In the genomic region with DNA sequence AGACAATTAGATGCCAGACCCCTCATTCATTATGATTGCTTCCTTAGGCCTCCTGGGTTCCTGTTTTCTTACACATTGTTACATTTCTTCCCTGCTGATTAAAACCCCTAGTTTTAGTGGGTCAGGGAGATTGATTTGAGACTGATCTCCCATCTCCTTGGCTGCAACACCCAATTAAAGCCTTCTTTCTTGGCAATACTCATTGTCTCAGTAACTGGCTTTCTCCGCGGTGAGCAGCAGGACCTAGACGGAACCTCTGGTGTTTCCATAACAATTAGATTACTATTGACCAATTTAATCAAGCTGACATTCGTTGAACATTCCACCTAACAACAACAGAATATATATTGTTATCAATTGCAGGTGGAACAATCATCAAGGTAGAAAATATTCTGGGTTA, we compare ENCODE assay signal across 17 cellular contexts.
DNase-seq lines count a peak whose midpoint lies in the region; ATAC-seq, FAIRE-seq and TF ChIP-seq lines count a peak whose summit lies in the region.
"Had no signal": no experiment of that assay in that cellular context is flagged by ENCODE, and none has a peak within 500 bp of the region (broad histone marks: within the 10 kb centered on the region; RNA-seq: fewer than 3 reads in every experiment).

No MANE protein-coding gene starts in this region.

- no peak for DNase-seq in H9
- no peak for DNase-seq in H1 (ENCODE audit: low read depth in 1 of 2, low spot score in 2 of 2)
- DNase-seq in mesendoderm = peak; percentile 45
- DNase-seq in retina = peak; percentile 10
- DNase-seq in activated naive CD4-positive, alpha-beta T cell treated with anti-CD3 and anti-CD28 coated beads for 36 hours = no peak
- no peak for DNase-seq in left cardiac atrium
- DNase-seq: Calu3; CD8-positive, alpha-beta T cell; DMS79 treated with DMSO at 0.1 percent for 48 hours; GF-D8; HFFc6 had no signal

- POLR2A ChIA-PET in H1 (lab: Charles Lee; ENCODE audit: partially characterized antibody) = no interaction called here

- H3K36me3 ChIP-seq in H1 (ENCODE audit: control insufficient read depth in 2 of 4, insufficient read depth in 4 of 4, low read length in 3 of 4) (no peaks in the 10 kb centered on the region), mesendoderm (ENCODE audit: control insufficient read depth, insufficient read depth, low read length) (no peaks in the 10 kb centered on the region)
- H3K36me3 ChIP-seq: BLaER1 treated with 17β-estradiol and CSF1 and Interleukin-3, amounts not matched to agents 10 nM and 100 nM had no signal

- H4K5ac ChIP-seq in H9 (ENCODE audit: insufficient read length, low read depth, low read length) = no peak overlapping the region
- H4K5ac ChIP-seq in H1 (ENCODE audit: insufficient read length, low read depth, low read length) = no peak overlapping the region
- H4K5ac ChIP-seq in mesendoderm (ENCODE audit: low read length) = no peak overlapping the region

- H2AFZ ChIP-seq in H9 (ENCODE audit: low read length) (no peak overlapping the region), H1 (ENCODE audit: low read length) (peak overlapping the region; percentile 76; the same call in 1 of the 2 replicates)

- no peaks in the 10 kb centered on the region for H3K27me3 ChIP-seq in H9 (ENCODE audit: insufficient read depth, low read length)
- H3K27me3 ChIP-seq in H1 (replicated peaks in 1 of 4; ENCODE audit: control insufficient read depth in 3 of 4, extremely low read depth in 1 of 4, insufficient read depth in 3 of 4, low read length in 3 of 4) = no peaks in the 10 kb centered on the region
- H3K27me3 ChIP-seq in mesendoderm (ENCODE audit: insufficient read depth, low read length, poor library complexity) = no peaks in the 10 kb centered on the region
- H3K27me3 ChIP-seq: BLaER1 treated with 17β-estradiol and CSF1 and Interleukin-3, amounts not matched to agents 10 nM and 100 nM had no signal

- no peaks in the 10 kb centered on the region for H3K79me2 ChIP-seq in H9 (ENCODE audit: insufficient read depth, low read length)
- no peaks in the 10 kb centered on the region for H3K79me2 ChIP-seq in H1 (ENCODE audit: control insufficient read depth in 1 of 2, insufficient read depth in 2 of 2, low read length in 2 of 2)
- no peaks in the 10 kb centered on the region for H3K79me2 ChIP-seq in mesendoderm (ENCODE audit: control insufficient read depth, insufficient read depth, low read length)

- no CpG with 5 or more reads among the region's 4 CpGs for whole genome bisulfite sequencing in H9 (ENCODE audit: extremely low coverage, insufficient read length, low lambda C conversion rate)
- 59% methylated on average over 4 of the region's 4 CpGs; no CpG with 5 or more reads in 1 of the 2 experiments for WGBS in H1 (ENCODE audit: extremely low coverage in 1 of 2, insufficient coverage in 1 of 2, insufficient read length in 1 of 2, insufficient replicate concordance in 2 of 2, low coverage in 1 of 2, low lambda C conversion rate in 2 of 2, missing lambda C conversion rate in 1 of 2), 2 experiments
- no CpG with 5 or more reads among the region's 4 CpGs for WGBS in mesendoderm (ENCODE audit: extremely low coverage, insufficient coverage, low lambda C conversion rate)

- TF ChIP-seq CTCF in H9 (conservative IDR thresholded peaks at IDR 0.05) = no peak
- no peak for TF ChIP-seq CTCF in H1 (IDR thresholded peaks at IDR 0.05; ENCODE audit: control extremely low read depth in 1 of 3, insufficient read depth in 1 of 3, low read depth in 1 of 3, low read length in 3 of 3)

- H3K9ac ChIP-seq in H9 (ENCODE audit: extremely low read depth, insufficient read length, low read length) (no peak overlapping the region), H1 (replicated peaks in 1 of 4; ENCODE audit: extremely low read depth in 1 of 4, low read depth in 3 of 4, low read length in 3 of 4) (no peak overlapping the region), mesendoderm (ENCODE audit: low read length) (no peak overlapping the region)
- H3K9ac ChIP-seq: BLaER1 treated with 17β-estradiol and CSF1 and Interleukin-3, amounts not matched to agents 10 nM and 100 nM had no signal

- ATAC-seq in GM18870 (IDR thresholded peaks at IDR 0.05; ENCODE audit: unreplicated experiment) (no peak), left cardiac atrium (no peak)
- ATAC-seq: CD8-positive, alpha-beta T cell; HCT116 had no signal

- H3K4me3 ChIP-seq in H1 (ENCODE audit: extremely low read depth in 1 of 4, insufficient read depth in 2 of 4, low read depth in 3 of 4, low read length in 4 of 4) (no peak overlapping the region), mesendoderm (ENCODE audit: low read length) (no peak overlapping the region)
- H3K4me3 ChIP-seq: BLaER1 treated with 17β-estradiol and CSF1 and Interleukin-3, amounts not matched to agents 10 nM and 100 nM had no signal

- H3K9me3 Mint-ChIP-seq in H9 = peaks cover 13 to 18% of the 10 kb centered on the region in 2 experiments
- H3K9me3 Mint-ChIP-seq in activated naive CD4-positive, alpha-beta T cell treated with anti-CD3 and anti-CD28 coated beads for 36 hours = peaks cover 14% of the 10 kb centered on the region

- H2AK5ac ChIP-seq in H9 (ENCODE audit: insufficient read length, low read length) (no peak overlapping the region), H1 (ENCODE audit: low read depth, low read length) (no peak overlapping the region), mesendoderm (ENCODE audit: low read length) (no peak overlapping the region)

- H2BK15ac ChIP-seq in H9 (ENCODE audit: low read depth, low read length) = no peak overlapping the region
- H2BK15ac ChIP-seq in H1 (ENCODE audit: low read length) = no peak overlapping the region
- no peak overlapping the region for H2BK15ac ChIP-seq in mesendoderm (replicated peaks; ENCODE audit: low read depth)

- H3K27ac Mint-ChIP-seq in H9 = peak overlapping the region; percentile 52 to 96 (median 66); a peak in 5 of 7 replicates
- no peak overlapping the region for H3K27ac Mint-ChIP-seq in activated naive CD4-positive, alpha-beta T cell treated with anti-CD3 and anti-CD28 coated beads for 36 hours
- H3K27ac Mint-ChIP-seq: B cell; CD8-positive, alpha-beta T cell; HFFc6 had no signal

- no peak overlapping the region for H4K91ac ChIP-seq in H9 (ENCODE audit: insufficient read length, low read depth, low read length)
- H4K91ac ChIP-seq in H1 (replicated peaks; ENCODE audit: insufficient read length, low read length) = no peak overlapping the region

- H3K9me3 ChIP-seq in H9 (ENCODE audit: control insufficient read depth, low read depth, low read length) (no peaks in the 10 kb centered on the region), H1 (ENCODE audit: insufficient read depth in 2 of 2, low read depth in 1 of 2, low read length in 1 of 2) (no peaks in the 10 kb centered on the region)

- H3K27ac ChIP-seq in H9 (ENCODE audit: insufficient read length, low read depth, low read length) (no peak overlapping the region), H1 (ENCODE audit: low read depth, low read length) (no peak overlapping the region), mesendoderm (ENCODE audit: low read depth, low read length) (no peak overlapping the region)
- H3K27ac ChIP-seq: BLaER1 treated with 17β-estradiol and CSF1 and Interleukin-3, amounts not matched to agents 10 nM and 100 nM; HL-60 had no signal

- H3K23me2 ChIP-seq in H9 (ENCODE audit: insufficient read length, low read depth, low read length, poor library complexity, severe bottlenecking) (no peaks in the 10 kb centered on the region), H1 (ENCODE audit: low read depth, low read length) (no peaks in the 10 kb centered on the region)

- H2BK20ac ChIP-seq in H9 (ENCODE audit: low read depth, low read length, poor library complexity, severe bottlenecking) (no peak overlapping the region), H1 (ENCODE audit: low read length) (no peak overlapping the region)

- H2BK12ac ChIP-seq in H9 (ENCODE audit: insufficient read length, low read depth, low read length) = no peak overlapping the region
- H2BK12ac ChIP-seq in H1 (ENCODE audit: low read depth, low read length) = no peak overlapping the region

- no peak overlapping the region for H3T11ph ChIP-seq in H9 (ENCODE audit: low read length)

- H3K14ac ChIP-seq in H9 (ENCODE audit: insufficient read depth, low read length) = no peak overlapping the region
- no peak overlapping the region for H3K14ac ChIP-seq in H1 (ENCODE audit: insufficient read length)

- H3K18ac ChIP-seq in H9 (ENCODE audit: insufficient read length, low read depth, low read length) (no peak overlapping the region), H1 (ENCODE audit: extremely low read depth, low read length) (no peak overlapping the region), mesendoderm (ENCODE audit: low read length) (no peak overlapping the region)

- no peak for TF ChIP-seq EP300 in H1 (IDR thresholded peaks at IDR 0.05; ENCODE audit: borderline replicate concordance in 1 of 2, low read depth in 2 of 2, low read length in 2 of 2)

- H4K20me1 ChIP-seq in H9 (ENCODE audit: control insufficient read depth, insufficient read depth, insufficient read length) (no peaks in the 10 kb centered on the region), H1 (replicated peaks in 1 of 2; ENCODE audit: control insufficient read depth in 1 of 2, insufficient read depth in 2 of 2, low read length in 2 of 2) (no peaks in the 10 kb centered on the region)
- H4K20me1 ChIP-seq: BLaER1 treated with 17β-estradiol and CSF1 and Interleukin-3, amounts not matched to agents 10 nM and 100 nM had no signal

- intact Hi-C loops in activated naive CD4-positive, alpha-beta T cell treated with anti-CD3 and anti-CD28 coated beads for 36 hours (cut with micrococcal nuclease) = no loop called here
- intact Hi-C loops in left cardiac atrium (cut with DNase I) = no loop called here

- H3K4me2 ChIP-seq in H9 (ENCODE audit: insufficient read depth, insufficient read length, low read length) (no peak overlapping the region), H1 (ENCODE audit: insufficient read depth in 1 of 2, low read depth in 2 of 2, low read length in 2 of 2) (no peak overlapping the region), mesendoderm (ENCODE audit: low read length) (no peak overlapping the region)
- H3K4me2 ChIP-seq: BLaER1 treated with 17β-estradiol and CSF1 and Interleukin-3, amounts not matched to agents 10 nM and 100 nM had no signal

- H3K79me1 ChIP-seq in H9 (ENCODE audit: insufficient read depth, low read depth, low read length, poor library complexity, severe bottlenecking) (no peaks in the 10 kb centered on the region), H1 (ENCODE audit: low read depth, low read length) (no peaks in the 10 kb centered on the region), mesendoderm (ENCODE audit: low read length) (no peaks in the 10 kb centered on the region)

- H2BK120ac ChIP-seq in H9 (ENCODE audit: low read depth, low read length, poor library complexity, severe bottlenecking) (no peak overlapping the region), H1 (replicated peaks; ENCODE audit: low read depth, low read length) (no peak overlapping the region), mesendoderm (ENCODE audit: low read depth, low read length) (no peak overlapping the region)

- H3K4ac ChIP-seq in H9 (ENCODE audit: low read depth, low read length) = no peak overlapping the region
- H3K4ac ChIP-seq in H1 (replicated peaks; ENCODE audit: insufficient read length, low read depth, low read length) = no peak overlapping the region
- H3K4ac ChIP-seq in mesendoderm (ENCODE audit: low read depth, low read length) = no peak overlapping the region

- CTCF ChIA-PET in H1 (lab: Charles Lee; ENCODE audit: partially characterized antibody) = no interaction called here
- CTCF ChIA-PET in activated naive CD4-positive, alpha-beta T cell treated with anti-CD3 and anti-CD28 coated beads for 36 hours (lab: Charles Lee) = interaction anchor here (0.6 kb wide), 1 partner anchor 998 kb away, joined by 3 read pairs; no protein-coding TSS in a partner anchor

- TF ChIP-seq POLR2A in H1 (IDR thresholded peaks at IDR 0.05; ENCODE audit: control extremely low read depth in 1 of 2, low read depth in 2 of 2, low read length in 2 of 2) = no peak

- H3K56ac ChIP-seq in H9 (ENCODE audit: insufficient read length, low read depth, low read length) = no peak overlapping the region
- H3K56ac ChIP-seq in H1 (replicated peaks; ENCODE audit: insufficient read length, low read depth, low read length) = no peak overlapping the region
- H3K56ac ChIP-seq in mesendoderm (ENCODE audit: low read length) = no peak overlapping the region

- peak; percentile 36 for FAIRE-seq in H1 (lab: Jason Lieb, UNC)
- FAIRE-seq: H54 had no signal

- peaks cover 0 to 18% (median 11%) of the 10 kb centered on the region in 3 experiments; a peak in 5 of 7 replicates for H3K36me3 Mint-ChIP-seq in H9 (ENCODE audit: insufficient read depth in 1 of 3, low read depth in 3 of 3)
- H3K36me3 Mint-ChIP-seq in activated naive CD4-positive, alpha-beta T cell treated with anti-CD3 and anti-CD28 coated beads for 36 hours (ENCODE audit: low read depth) = no peaks in the 10 kb centered on the region
- H3K36me3 Mint-ChIP-seq: CD8-positive, alpha-beta T cell had no signal

- H3K4me3 Mint-ChIP-seq in H9 = no peak overlapping the region
- H3K4me3 Mint-ChIP-seq in activated naive CD4-positive, alpha-beta T cell treated with anti-CD3 and anti-CD28 coated beads for 36 hours = no peak overlapping the region
- H3K4me3 Mint-ChIP-seq: B cell; CD8-positive, alpha-beta T cell; HFFc6 had no signal

- TF ChIP-seq RAD21 in H1 (IDR thresholded peaks at IDR 0.05 in 1 of 2, conservative IDR thresholded peaks at IDR 0.05 in 1 of 2; ENCODE audit: low read depth in 2 of 2, low read length in 2 of 2) = no peak

- H3K23ac ChIP-seq in H9 (ENCODE audit: insufficient read length, low read depth, low read length) (no peak overlapping the region), H1 (ENCODE audit: insufficient read length) (no peak overlapping the region), mesendoderm (ENCODE audit: low read length) (no peak overlapping the region)

- no peak overlapping the region for H2BK5ac ChIP-seq in H9 (ENCODE audit: insufficient read length, low read length)
- no peak overlapping the region for H2BK5ac ChIP-seq in H1 (ENCODE audit: low read depth, low read length)
- H2BK5ac ChIP-seq in mesendoderm (ENCODE audit: low read length) = no peak overlapping the region

- peaks cover 2% of the 10 kb centered on the region for H3K4me1 ChIP-seq in H9 (ENCODE audit: insufficient read depth, low read length)
- H3K4me1 ChIP-seq in H1 (replicated peaks in 1 of 4; ENCODE audit: control insufficient read depth in 3 of 4, insufficient read depth in 4 of 4, low read length in 3 of 4) = peaks cover 0 to 2% (median 0%) of the 10 kb centered on the region in 4 experiments; a peak in 2 of 7 replicates
- no peaks in the 10 kb centered on the region for H3K4me1 ChIP-seq in mesendoderm (ENCODE audit: control insufficient read depth, low read depth, low read length)
- H3K4me1 ChIP-seq: BLaER1 treated with 17β-estradiol and CSF1 and Interleukin-3, amounts not matched to agents 10 nM and 100 nM had no signal

- peaks cover 7 to 16% of the 10 kb centered on the region in 2 experiments for H3K4me1 Mint-ChIP-seq in H9
- H3K4me1 Mint-ChIP-seq in activated naive CD4-positive, alpha-beta T cell treated with anti-CD3 and anti-CD28 coated beads for 36 hours (ENCODE audit: low read depth) = no peaks in the 10 kb centered on the region
- H3K4me1 Mint-ChIP-seq: B cell had no signal

- no peaks in the 10 kb centered on the region for H3K27me3 Mint-ChIP-seq in H9 (ENCODE audit: low read depth)
- H3K27me3 Mint-ChIP-seq in activated naive CD4-positive, alpha-beta T cell treated with anti-CD3 and anti-CD28 coated beads for 36 hours (ENCODE audit: low read depth) = no peaks in the 10 kb centered on the region
- H3K27me3 Mint-ChIP-seq: B cell had no signal

- H4K8ac ChIP-seq in H9 (replicated peaks; ENCODE audit: insufficient read length, low read depth, low read length) (no peak overlapping the region), H1 (ENCODE audit: extremely low read depth, insufficient read depth, low read length) (no peak overlapping the region), mesendoderm (ENCODE audit: low read depth, low read length) (no peak overlapping the region)

Comparison
In these comparisons a context has a peak if more than half of its experiments do, and no peak if none do; other contexts are left out.
1. DNase-seq: peak in mesendoderm (single experiment) and retina (single experiment); none in H9 (single experiment), H1 (0 of 2), activated naive CD4-positive, alpha-beta T cell treated with anti-CD3 and anti-CD28 coated beads for 36 hours (single experiment) and left cardiac atrium (single experiment).